ENCODE assay signal across 8 cellular contexts in the genomic region with DNA sequence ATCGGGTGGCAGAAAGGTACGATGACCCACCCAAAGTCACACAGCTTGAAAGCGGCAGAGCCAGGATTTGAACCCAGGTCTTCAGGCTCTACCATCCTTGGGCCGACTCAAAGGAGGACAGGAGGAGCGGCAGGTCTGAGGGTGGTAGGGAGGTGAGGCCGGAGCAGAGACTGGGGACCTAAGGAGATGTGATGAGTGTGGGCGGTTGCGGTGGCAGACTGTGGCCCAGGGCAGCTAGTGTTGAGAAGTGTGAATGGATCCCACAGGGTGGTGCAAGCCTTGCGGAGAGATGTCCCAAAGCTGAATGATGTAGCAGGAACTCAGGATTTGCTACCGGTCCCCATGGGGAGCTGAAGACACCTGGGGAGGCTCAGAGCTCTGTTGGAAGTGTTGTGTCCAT.
"Had no signal": no experiment of that assay in that cellular context is flagged by ENCODE, and none has a peak within 500 bp of the region (broad histone marks: within the 10 kb centered on the region; RNA-seq: fewer than 3 reads in every experiment).

No MANE protein-coding gene starts in this region.

- H3K4me3 ChIP-seq: HAP-1 had no signal

- H3K36me3 ChIP-seq: HAP-1 had no signal

- H3K4me1 Mint-ChIP-seq: IgD-negative memory B cell had no signal

- H3K27ac Mint-ChIP-seq: HFFc6, IgD-negative memory B cell had no signal

- FAIRE-seq: HepG2 had no signal

- H3K4me3 Mint-ChIP-seq: HFFc6, IgD-negative memory B cell had no signal

- DNase-seq: H7, HFFc6, KBM-7 had no signal

- H3K4me1 ChIP-seq: HAP-1 had no signal

- H3K27ac ChIP-seq: HL-60 had no signal

- H3K9me3 ChIP-seq: HAP-1 had no signal

- ATAC-seq: HCT116, HepG2 had no signal
